1 cellular context compared by ENCODE assay signal in the genomic region with DNA sequence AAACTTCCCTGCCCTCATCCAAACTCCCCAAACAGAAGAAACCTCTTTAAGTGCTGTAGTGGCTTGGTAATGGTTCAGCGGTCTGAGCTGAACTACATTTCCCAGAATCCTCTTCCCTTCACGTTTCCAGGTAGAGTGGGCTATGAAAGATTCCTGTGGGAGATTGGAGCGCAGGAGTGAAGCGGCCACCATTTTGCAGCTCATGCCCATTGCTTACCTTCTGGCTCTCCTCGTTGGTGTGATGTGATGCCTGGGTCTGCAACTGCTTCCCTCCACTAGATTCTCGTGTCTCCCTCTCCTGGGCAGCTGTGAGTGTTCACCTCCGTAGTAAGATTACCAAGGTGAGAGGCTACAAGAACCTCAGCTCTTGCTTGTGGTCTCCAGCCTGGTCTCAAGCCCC.
TF ChIP-seq lines count a peak whose summit lies in the region.

No MANE protein-coding gene starts in this region.

TF ChIP-seq in HepG2, 621 proteins besides CTCF, POLR2A, EP300 and RAD21 (continued from another document):
- TF ChIP-seq ZNF143 (CRISPR knock-in tag; IDR thresholded peaks at IDR 0.05) (peak; percentile 86), GTF3A (CRISPR knock-in tag; conservative IDR thresholded peaks at IDR 0.05) (no peak), ZNF24 (IDR thresholded peaks at IDR 0.05) (no peak), ZBTB20 (CRISPR knock-in tag; IDR thresholded peaks at IDR 0.05; ENCODE audit: borderline replicate concordance, low read depth) (no peak), ZNF367 (CRISPR knock-in tag; IDR thresholded peaks at IDR 0.05; ENCODE audit: borderline replicate concordance) (no peak), ZNF20 (CRISPR knock-in tag; IDR thresholded peaks at IDR 0.05) (no peak), FOXP4 (CRISPR knock-in tag; IDR thresholded peaks at IDR 0.05) (no peak), ZMYM4 (CRISPR knock-in tag; IDR thresholded peaks at IDR 0.05) (no peak), ERF (CRISPR knock-in tag; IDR thresholded peaks at IDR 0.05) (no peak), ZBTB7B (CRISPR knock-in tag; IDR thresholded peaks at IDR 0.05) (no peak), ZBTB49 (CRISPR knock-in tag; IDR thresholded peaks at IDR 0.05; ENCODE audit: borderline replicate concordance) (no peak), ZNF550 (CRISPR knock-in tag; IDR thresholded peaks at IDR 0.05; ENCODE audit: borderline replicate concordance) (no peak), NFYB (CRISPR knock-in tag; IDR thresholded peaks at IDR 0.05) (0 out of 2 replicates have a peak, but pooled peaks have one; percentile 13), ZNF326 (CRISPR knock-in tag; IDR thresholded peaks at IDR 0.05; ENCODE audit: borderline replicate concordance) (no peak), PRPF4 (IDR thresholded peaks at IDR 0.05; ENCODE audit: low read depth, low read length, poor library complexity, severe bottlenecking) (no peak), MTA3 (CRISPR knock-in tag; IDR thresholded peaks at IDR 0.05) (no peak), KLF11 (CRISPR knock-in tag; IDR thresholded peaks at IDR 0.05) (no peak), ZNF766 (CRISPR knock-in tag; IDR thresholded peaks at IDR 0.05; ENCODE audit: borderline replicate concordance) (no peak), ZNF251 (CRISPR knock-in tag; IDR thresholded peaks at IDR 0.05) (no peak), CENPX (CRISPR knock-in tag; IDR thresholded peaks at IDR 0.05) (no peak), TRIM22 (IDR thresholded peaks at IDR 0.05) (no peak), DMAP1 (CRISPR knock-in tag; IDR thresholded peaks at IDR 0.05) (no peak), HCFC1 (IDR thresholded peaks at IDR 0.05; ENCODE audit: low read depth, low read length) (peak; percentile 43; the same call in 1 of the 2 replicates), HNF1A (IDR thresholded peaks at IDR 0.05; ENCODE audit: low read depth) (no peak), HNF1A (CRISPR knock-in tag; IDR thresholded peaks at IDR 0.05; ENCODE audit: borderline replicate concordance) (no peak), ZNF83 (CRISPR knock-in tag; IDR thresholded peaks at IDR 0.05; ENCODE audit: borderline replicate concordance) (no peak), LCORL (IDR thresholded peaks at IDR 0.05) (no peak), LCORL (CRISPR knock-in tag; IDR thresholded peaks at IDR 0.05) (no peak), ZNF343 (CRISPR knock-in tag; IDR thresholded peaks at IDR 0.05) (no peak)
- TF ChIP-seq, protein P1, sequence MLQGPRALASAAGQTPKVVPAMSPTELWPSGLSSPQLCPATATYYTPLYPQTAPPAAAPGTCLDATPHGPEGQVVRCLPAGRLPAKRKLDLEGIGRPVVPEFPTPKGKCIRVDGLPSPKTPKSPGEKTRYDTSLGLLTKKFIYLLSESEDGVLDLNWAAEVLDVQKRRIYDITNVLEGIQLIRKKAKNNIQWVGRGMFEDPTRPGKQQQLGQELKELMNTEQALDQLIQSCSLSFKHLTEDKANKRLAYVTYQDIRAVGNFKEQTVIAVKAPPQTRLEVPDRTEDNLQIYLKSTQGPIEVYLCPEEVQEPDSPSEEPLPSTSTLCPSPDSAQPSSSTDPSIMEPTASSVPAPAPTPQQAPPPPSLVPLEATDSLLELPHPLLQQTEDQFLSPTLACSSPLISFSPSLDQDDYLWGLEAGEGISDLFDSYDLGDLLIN (CRISPR knock-in tag; IDR thresholded peaks at IDR 0.05; ENCODE audit: borderline replicate concordance) = no peak
- TF ChIP-seq, protein P2, sequence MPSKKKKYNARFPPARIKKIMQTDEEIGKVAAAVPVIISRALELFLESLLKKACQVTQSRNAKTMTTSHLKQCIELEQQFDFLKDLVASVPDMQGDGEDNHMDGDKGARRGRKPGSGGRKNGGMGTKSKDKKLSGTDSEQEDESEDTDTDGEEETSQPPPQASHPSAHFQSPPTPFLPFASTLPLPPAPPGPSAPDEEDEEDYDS (CRISPR knock-in tag; IDR thresholded peaks at IDR 0.05) = no peak
